26 cellular contexts compared by ENCODE assay signal in genomic region chr4:185246453-185246852, GRCh38. TPM values are rescaled to one million over a fixed set of nuclear protein-coding genes. Genes with fewer than 3 reads are reported as not detected.
DNase-seq lines count a peak whose midpoint lies in the region; ATAC-seq, FAIRE-seq and TF ChIP-seq lines count a peak whose summit lies in the region.
"Had no signal": no experiment of that assay in that cellular context is flagged by ENCODE, and none has a peak within 500 bp of the region (broad histone marks: within the 10 kb centered on the region; RNA-seq: fewer than 3 reads in every experiment).

No MANE protein-coding gene starts in this region.

- in situ Hi-C loops in HepG2 (cut with HindIII; ENCODE audit: extremely low pct_ligation_motif_present, low pct_unique_long_range_greater_than_20kb), result no loop called here

- H3K27ac ChIP-seq in HepG2 (ENCODE audit: extremely low read length, insufficient read depth, low read length), result no peak overlapping the region
- H3K27ac ChIP-seq in right lobe of liver, result no peak overlapping the region
- H3K27ac ChIP-seq in SJSA1, result peak overlapping the region; percentile 9; the same call in 1 of the 2 replicates
- H3K27ac ChIP-seq: gastrocnemius medialis, KMS-11, left ventricle myocardium inferior had no signal

- WGBS in HepG2 (ENCODE audit: low lambda C conversion rate), result 66% methylated on average over 1 of the region's 1 CpG
- 83% methylated on average over 1 of the region's 1 CpG for WGBS in right lobe of liver (ENCODE audit: insufficient coverage, low coverage, low lambda C conversion rate, missing lambda C conversion rate)

- TF ChIP-seq CTCF in HepG2 (CRISPR knock-in tag; IDR thresholded peaks at IDR 0.05) (no peak), right lobe of liver (IDR thresholded peaks at IDR 0.05) (no peak), chondrocyte (IDR thresholded peaks at IDR 0.05) (no peak)

- no peak overlapping the region for H3K4me2 ChIP-seq in HepG2 (ENCODE audit: low read depth, low read length)
- H3K4me2 ChIP-seq: KMS-11 had no signal

- no peak for TF ChIP-seq POLR2A in HepG2 (IDR thresholded peaks at IDR 0.05; ENCODE audit: insufficient read depth in 1 of 2, low read depth in 2 of 2, low read length in 2 of 2)
- TF ChIP-seq POLR2A in right lobe of liver (IDR thresholded peaks at IDR 0.05), result no peak

- no peaks in the 10 kb centered on the region for H3K27me3 Mint-ChIP-seq in chondrocyte (ENCODE audit: low read depth)
- H3K27me3 Mint-ChIP-seq: activated CD4-positive, alpha-beta T cell treated with anti-CD3 and anti-CD28 coated beads, Interleukin-2, amount 10 ng/mL, durations not matched to agents 24 days and 14 days had no signal

- H3K79me2 ChIP-seq in HepG2 (ENCODE audit: insufficient read depth, low read length), result peaks cover 9% of the 10 kb centered on the region

- H4K20me1 ChIP-seq in HepG2 (ENCODE audit: insufficient read depth, low read length), result no peaks in the 10 kb centered on the region

- H3K9me3 ChIP-seq in HepG2 (ENCODE audit: low read length) (no peaks in the 10 kb centered on the region), right lobe of liver (no peaks in the 10 kb centered on the region), SJSA1 (replicated peaks) (no peaks in the 10 kb centered on the region)
- H3K9me3 ChIP-seq: gastrocnemius medialis, HAP-1, left ventricle myocardium inferior had no signal

- CTCF ChIA-PET in HepG2 (lab: Yijun Ruan, JAX; ENCODE audit: low intra/inter-chr PET ratio, low total read pairs), result no interaction called here

- H3K4me1 Mint-ChIP-seq in chondrocyte (ENCODE audit: low read depth), result peaks cover 81% of the 10 kb centered on the region

- ATAC-seq in HepG2, result no peak
- no peak for ATAC-seq in right lobe of liver
- no peak for ATAC-seq in GM19035 (IDR thresholded peaks at IDR 0.05; ENCODE audit: unreplicated experiment)
- ATAC-seq: gastrocnemius medialis, sciatic nerve had no signal

- 0 out of 2 replicates have a peak, but pooled peaks cover 7% of the 10 kb centered on the region for H3K4me1 ChIP-seq in HepG2 (ENCODE audit: insufficient read depth, low read length)
- H3K4me1 ChIP-seq in right lobe of liver, result no peaks in the 10 kb centered on the region
- H3K4me1 ChIP-seq in SJSA1 (replicated peaks), result peaks cover 18% of the 10 kb centered on the region; the same call in 1 of the 2 replicates

- H3K9ac ChIP-seq in HepG2 (ENCODE audit: insufficient read depth, low read depth, low read length), result no peak overlapping the region
- H3K9ac ChIP-seq: KMS-11 had no signal

- H3K4me3 Mint-ChIP-seq in chondrocyte (ENCODE audit: unreplicated experiment), result no peak overlapping the region
- H3K4me3 Mint-ChIP-seq: activated CD4-positive, alpha-beta T cell treated with anti-CD3 and anti-CD28 coated beads, Interleukin-2, amount 10 ng/mL, durations not matched to agents 24 days and 14 days; nephron had no signal

- no peak for FAIRE-seq in HepG2 (lab: Jason Lieb, UNC)

- H3K36me3 Mint-ChIP-seq in chondrocyte (ENCODE audit: low read depth), result peaks cover 8% of the 10 kb centered on the region

- BruUV-seq in HepG2 (replicated peaks; lab: Mats Ljungman, UMichigan), result no TSS peak

- TF ChIP-seq EP300 in HepG2 (IDR thresholded peaks at IDR 0.05; ENCODE audit: low read depth in 2 of 2, low read length in 2 of 2) (no peak), HepG2 (CRISPR knock-in tag; IDR thresholded peaks at IDR 0.05; ENCODE audit: borderline replicate concordance) (no peak)

- H2AFZ ChIP-seq in HepG2 (ENCODE audit: low read length), result no peak overlapping the region

- intact Hi-C loops in HepG2 (cut with micrococcal nuclease; ENCODE audit: unreplicated experiment), result no loop called here
- intact Hi-C loops in right lobe of liver (cut with DNase I), result no loop called here

- POLR2A ChIA-PET in HepG2 (lab: Yijun Ruan, JAX), result interaction anchor here (1.0 kb wide), 1 partner anchor 38 kb away, joined by 3 read pairs; no protein-coding TSS in a partner anchor

- peak overlapping the region; percentile 91 for H3K27ac Mint-ChIP-seq in chondrocyte (ENCODE audit: unreplicated experiment)
- H3K27ac Mint-ChIP-seq: activated CD4-positive, alpha-beta T cell treated with anti-CD3 and anti-CD28 coated beads, Interleukin-2, amount 10 ng/mL, durations not matched to agents 24 days and 14 days had no signal

- no peak for TF ChIP-seq RAD21 in HepG2 (CRISPR knock-in tag; IDR thresholded peaks at IDR 0.05)

- peaks cover 0 to 17% of the 10 kb centered on the region in 2 experiments; a peak in 2 of 5 replicates for H3K36me3 ChIP-seq in HepG2 (replicated peaks in 1 of 2; ENCODE audit: control insufficient read depth in 1 of 2, insufficient read depth in 2 of 2, low read length in 2 of 2)
- H3K36me3 ChIP-seq in right lobe of liver, result no peaks in the 10 kb centered on the region
- H3K36me3 ChIP-seq in SJSA1, result no peaks in the 10 kb centered on the region
- H3K36me3 ChIP-seq: gastrocnemius medialis, HAP-1, left ventricle myocardium inferior had no signal

- DNase-seq in HepG2 (ENCODE audit: low spot score) (no peak), right lobe of liver (no peak), SJSA1 (ENCODE audit: low read depth in 1 of 2, low spot score in 2 of 2) (no peak), chondrocyte (ENCODE audit: low spot score) (no peak), DMS153 treated with DMSO at 0.1 percent for 48 hours (lab: John Stamatoyannopoulos, UW; ENCODE audit: unreplicated experiment) (no peak), dermis blood vessel endothelial cell (no peak)
- no peak for DNase-seq in NK-92 treated with Interleukin-12 subunit alpha and Interleukin-12 subunit beta, amount 100 ng/mL, for 24 hours (lab: John Stamatoyannopoulos, UW)
- DNase-seq: activated CD4-positive, alpha-beta T cell treated with anti-CD3 and anti-CD28 coated beads, Interleukin-2, amount 10 ng/mL, durations not matched to agents 24 days and 14 days; activated CD8-positive, alpha-beta memory T cell treated with anti-CD3 and anti-CD28 coated beads, Interleukin-2, amount 50 U/mL, for 4 hours; activated naive CD4-positive, alpha-beta T cell; effector CD8-positive, alpha-beta T cell; gastrocnemius medialis; hippocampal formation; left ventricle myocardium inferior; midbrain; NCI-H187 treated with DMSO at 0.1 percent for 48 hours; NCI-H748 treated with DMSO at 0.1 percent for 48 hours; posterior cingulate gyrus; SHP77; stimulated activated CD8-positive, alpha-beta memory T cell treated with anti-CD3 and anti-CD28 coated beads, Interleukin-4, amount 100 ng/mL, for 48 hours; substantia nigra had no signal

- H3K4me3 ChIP-seq in HepG2 (replicated peaks in 1 of 3; ENCODE audit: insufficient read depth in 1 of 3, low read depth in 2 of 3, low read length in 3 of 3), result no peak overlapping the region
- no peak overlapping the region for H3K4me3 ChIP-seq in right lobe of liver
- no peak overlapping the region for H3K4me3 ChIP-seq in SJSA1
- H3K4me3 ChIP-seq: gastrocnemius medialis, HAP-1, left ventricle myocardium inferior had no signal

- H3K27me3 ChIP-seq in HepG2 (ENCODE audit: control insufficient read depth in 1 of 2, insufficient read depth in 2 of 2, low read length in 2 of 2) (no peaks in the 10 kb centered on the region; a peak in 1 of 5 replicates), right lobe of liver (no peaks in the 10 kb centered on the region), SJSA1 (replicated peaks) (no peaks in the 10 kb centered on the region)
- H3K27me3 ChIP-seq: gastrocnemius medialis had no signal

- H3K9me3 Mint-ChIP-seq in chondrocyte (ENCODE audit: low read depth), result no peaks in the 10 kb centered on the region
- H3K9me3 Mint-ChIP-seq: activated CD4-positive, alpha-beta T cell treated with anti-CD3 and anti-CD28 coated beads, Interleukin-2, amount 10 ng/mL, durations not matched to agents 24 days and 14 days had no signal

RNA-seq across cellular contexts. Expression of gene SNX25, which starts 37.1 kb away (rescaled TPM):
- total RNA-seq in HepG2 (2016; rRNA removed; fragmentation: Illumina TruSeq; extraction: Trizol) (19.7 and 23.4 TPM in 2 replicates), right lobe of liver (10 to 100 TPM in 4 of 6 experiments, 1 to 10 TPM in 2; 8.0 to 13.0 (median 10.5) TPM), chondrocyte (53.5 to 57.5 TPM (median 53.6 TPM) in 3 replicates), dermis blood vessel endothelial cell (61.8 and 73.2 TPM in 2 replicates)
- 116 and 134 TPM in 2 replicates for total RNA-seq in HepG2 (2016; cell fraction: cytosol; rRNA removed; fragmentation: Illumina TruSeq; extraction: Trizol; ENCODE audit: low read depth)
- total RNA-seq in HepG2 (2016; cell fraction: insoluble cytoplasmic fraction; rRNA removed; fragmentation: Illumina TruSeq; extraction: Trizol), result 18.7 and 25.1 TPM in 2 replicates
- total RNA-seq in HepG2 (2016; cell fraction: membrane; rRNA removed; fragmentation: Illumina TruSeq; extraction: Trizol), result 50.6 and 53.0 TPM in 2 replicates
- 24.7 and 25.8 TPM in 2 replicates for total RNA-seq in HepG2 (2016; cell fraction: nucleus; rRNA removed; fragmentation: Illumina TruSeq; extraction: Trizol)
- 21.2 and 23.5 TPM in 2 replicates for polyA plus RNA-seq in HepG2 (2011; rRNA removed)
- polyA plus RNA-seq in HepG2 (2011; cell fraction: cytosol; rRNA removed), result 6.4 and 11.9 TPM in 2 replicates
- polyA plus RNA-seq in HepG2 (2011; cell fraction: nucleus; rRNA removed), result 11.8 and 16.0 TPM in 2 replicates
- polyA plus RNA-seq in HepG2 (2012), result 23.5 and 24.1 TPM in 2 replicates
- 5.2 and 5.6 TPM in 2 replicates for polyA plus RNA-seq in HepG2 (2016; cell fraction: cytosol; fragmentation: Illumina TruSeq; extraction: Trizol; ENCODE audit: low read depth)
- polyA plus RNA-seq in HepG2 (2016; cell fraction: insoluble cytoplasmic fraction; fragmentation: Illumina TruSeq; extraction: Trizol; ENCODE audit: low read depth), result 15.3 and 15.6 TPM in 2 replicates
- 11.4 and 12.9 TPM in 2 replicates for polyA plus RNA-seq in HepG2 (2016; cell fraction: membrane; fragmentation: Illumina TruSeq; extraction: Trizol; ENCODE audit: low read depth)
- polyA plus RNA-seq in HepG2 (2016; cell fraction: nucleus; fragmentation: Illumina TruSeq; extraction: Trizol; ENCODE audit: insufficient read depth, low read depth), result 22.3 and 22.4 TPM in 2 replicates
- polyA minus RNA-seq in HepG2 (2011; rRNA and poly(A)+ RNA removed; ENCODE audit: low replicate concordance), result 32.3 and 43.0 TPM in 2 replicates
- polyA minus RNA-seq in HepG2 (2011; cell fraction: cytosol; rRNA and poly(A)+ RNA removed), result 21.2 and 26.6 TPM in 2 replicates
- 47.5 and 59.8 TPM in 2 replicates for polyA minus RNA-seq in HepG2 (2011; cell fraction: nucleus; rRNA and poly(A)+ RNA removed)
- total RNA-seq in SJSA1 (2014; rRNA removed; shearing (Covaris generic)), result 22.3 and 23.0 TPM in 2 replicates

RNA-seq across cellular contexts. Expression of gene CFAP97, which starts 42.7 kb away (rescaled TPM):
- 44.4 and 67.9 TPM in 2 replicates for total RNA-seq in HepG2 (2016; rRNA removed; fragmentation: Illumina TruSeq; extraction: Trizol)
- 10.4 and 12.7 TPM in 2 replicates for total RNA-seq in HepG2 (2016; cell fraction: cytosol; rRNA removed; fragmentation: Illumina TruSeq; extraction: Trizol; ENCODE audit: low read depth)
- 44.5 and 66.3 TPM in 2 replicates for total RNA-seq in HepG2 (2016; cell fraction: insoluble cytoplasmic fraction; rRNA removed; fragmentation: Illumina TruSeq; extraction: Trizol)
- total RNA-seq in HepG2 (2016; cell fraction: membrane; rRNA removed; fragmentation: Illumina TruSeq; extraction: Trizol), result 34.3 and 42.9 TPM in 2 replicates
- total RNA-seq in HepG2 (2016; cell fraction: nucleus; rRNA removed; fragmentation: Illumina TruSeq; extraction: Trizol), result 29.7 and 33.6 TPM in 2 replicates
- polyA plus RNA-seq in HepG2 (2011; rRNA removed), result 22.6 and 32.1 TPM in 2 replicates
- 11.1 and 19.6 TPM in 2 replicates for polyA plus RNA-seq in HepG2 (2011; cell fraction: cytosol; rRNA removed)
- 8.6 and 13.8 TPM in 2 replicates for polyA plus RNA-seq in HepG2 (2011; cell fraction: nucleus; rRNA removed)
- 26.2 and 40.6 TPM in 2 replicates for polyA plus RNA-seq in HepG2 (2012)
- 3.5 and 4.6 TPM in 2 replicates for polyA plus RNA-seq in HepG2 (2016; cell fraction: cytosol; fragmentation: Illumina TruSeq; extraction: Trizol; ENCODE audit: low read depth)
- polyA plus RNA-seq in HepG2 (2016; cell fraction: insoluble cytoplasmic fraction; fragmentation: Illumina TruSeq; extraction: Trizol; ENCODE audit: low read depth), result 49.3 and 51.9 TPM in 2 replicates
- polyA plus RNA-seq in HepG2 (2016; cell fraction: membrane; fragmentation: Illumina TruSeq; extraction: Trizol; ENCODE audit: low read depth), result 14.3 and 17.2 TPM in 2 replicates
- polyA plus RNA-seq in HepG2 (2016; cell fraction: nucleus; fragmentation: Illumina TruSeq; extraction: Trizol; ENCODE audit: insufficient read depth, low read depth), result 25.5 and 26.7 TPM in 2 replicates
- polyA minus RNA-seq in HepG2 (2011; rRNA and poly(A)+ RNA removed; ENCODE audit: low replicate concordance), result 9.1 and 15.6 TPM in 2 replicates
- polyA minus RNA-seq in HepG2 (2011; cell fraction: cytosol; rRNA and poly(A)+ RNA removed), result 25.9 and 35.6 TPM in 2 replicates
- 51.6 and 68.6 TPM in 2 replicates for polyA minus RNA-seq in HepG2 (2011; cell fraction: nucleus; rRNA and poly(A)+ RNA removed)
- total RNA-seq in right lobe of liver, result 10 to 100 TPM; 11.7 to 25.6 (median 20.5) TPM
- total RNA-seq in SJSA1 (2014; rRNA removed; shearing (Covaris generic)), result 19.6 and 28.8 TPM in 2 replicates
- total RNA-seq in chondrocyte, result 48.5 to 53.1 TPM (median 50.1 TPM) in 3 replicates
- total RNA-seq in dermis blood vessel endothelial cell, result 26.2 and 41.8 TPM in 2 replicates
